ENCODE assay signal across 17 cellular contexts in genomic region chr3:150740733-150741496, GRCh38. TPM values are rescaled to one million over a fixed set of nuclear protein-coding genes. Genes with fewer than 3 reads are reported as not detected.
DNase-seq lines count a peak whose midpoint lies in the region; ATAC-seq and TF ChIP-seq lines count a peak whose summit lies in the region.
"Had no signal": no experiment of that assay in that cellular context is flagged by ENCODE, and none has a peak within 500 bp of the region (broad histone marks: within the 10 kb centered on the region; RNA-seq: fewer than 3 reads in every experiment).

No MANE protein-coding gene starts in this region.

- H3K79me2 ChIP-seq in OCI-LY1 (ENCODE audit: insufficient read depth, low read length): peaks cover 27% of the 10 kb centered on the region

- H3K27me3 Mint-ChIP-seq in activated naive CD4-positive, alpha-beta T cell treated with anti-CD3 and anti-CD28 coated beads for 36 hours (ENCODE audit: low read depth): no peaks in the 10 kb centered on the region
- no peaks in the 10 kb centered on the region for H3K27me3 Mint-ChIP-seq in activated naive CD8-positive, alpha-beta T cell treated with anti-CD3 and anti-CD28 coated beads, Interleukin-2, amount 50 U/mL, for 24 hours

- peaks cover 97% of the 10 kb centered on the region for H3K4me1 Mint-ChIP-seq in activated naive CD4-positive, alpha-beta T cell treated with anti-CD3 and anti-CD28 coated beads for 36 hours (ENCODE audit: low read depth)
- H3K4me1 Mint-ChIP-seq in activated naive CD8-positive, alpha-beta T cell treated with anti-CD3 and anti-CD28 coated beads, Interleukin-2, amount 50 U/mL, for 24 hours: peaks cover 97% of the 10 kb centered on the region

- no peak for TF ChIP-seq CTCF in OCI-LY1 (IDR thresholded peaks at IDR 0.05; ENCODE audit: low read length)

- H3K4me1 ChIP-seq in OCI-LY1 (ENCODE audit: insufficient read depth, low read length, severe bottlenecking): peaks cover 86% of the 10 kb centered on the region

- peak overlapping the region; percentile 87 for H3K27ac ChIP-seq in OCI-LY1 (ENCODE audit: low read depth, low read length, poor library complexity, severe bottlenecking)
- H3K27ac ChIP-seq: GM23248 had no signal

- H3F3A ChIP-seq in OCI-LY1 (ENCODE audit: insufficient read depth, low read length): no peaks in the 10 kb centered on the region; the same call in 1 of the 2 replicates

- H3K27me3 ChIP-seq in OCI-LY1 (ENCODE audit: insufficient read depth, low read length): no peaks in the 10 kb centered on the region

- H3K36me3 Mint-ChIP-seq in activated naive CD4-positive, alpha-beta T cell treated with anti-CD3 and anti-CD28 coated beads for 36 hours (ENCODE audit: low read depth): peaks cover 45% of the 10 kb centered on the region
- H3K36me3 Mint-ChIP-seq in activated naive CD8-positive, alpha-beta T cell treated with anti-CD3 and anti-CD28 coated beads, Interleukin-2, amount 50 U/mL, for 24 hours (ENCODE audit: low read depth): peaks cover 62% of the 10 kb centered on the region

- CTCF ChIA-PET in activated naive CD4-positive, alpha-beta T cell treated with anti-CD3 and anti-CD28 coated beads for 36 hours (lab: Charles Lee): interaction anchor here (0.7 to 1.0 kb wide), 4 partner anchors 21 to 124 kb away, joined by 3 to 4 read pairs (median 3); no protein-coding TSS in a partner anchor

- H3K9me2 ChIP-seq in OCI-LY1 (ENCODE audit: low read depth, low read length): no peaks in the 10 kb centered on the region

- H4K20me1 ChIP-seq in OCI-LY1 (ENCODE audit: insufficient read depth, low read length): no peaks in the 10 kb centered on the region

- no peak overlapping the region for H3K4me2 ChIP-seq in OCI-LY1 (ENCODE audit: low read length)

- no peak overlapping the region; the same call in 1 of the 2 replicates for H3K9ac ChIP-seq in OCI-LY1 (ENCODE audit: low read length)
- H3K9ac ChIP-seq: GM23248 had no signal

- H2AFZ ChIP-seq in OCI-LY1 (ENCODE audit: low read length): no peak overlapping the region
- H2AFZ ChIP-seq: GM23248 had no signal

- ATAC-seq in activated naive CD8-positive, alpha-beta T cell treated with anti-CD3 and anti-CD28 coated beads, Interleukin-2, amount 50 U/mL, for 24 hours: peak; percentile 59
- no peak for ATAC-seq in GM18502 (IDR thresholded peaks at IDR 0.05; ENCODE audit: poor library complexity, unreplicated experiment)
- ATAC-seq: Panc1 had no signal

- no peaks in the 10 kb centered on the region for H3K9me3 ChIP-seq in OCI-LY1 (ENCODE audit: low read length)

- intact Hi-C loops in activated naive CD4-positive, alpha-beta T cell treated with anti-CD3 and anti-CD28 coated beads for 36 hours (cut with micrococcal nuclease): loop anchor here (1.0 kb wide), 1 partner anchor 10 kb away; no protein-coding TSS in a partner anchor

- peak overlapping the region; percentile 99 for H3K27ac Mint-ChIP-seq in activated naive CD4-positive, alpha-beta T cell treated with anti-CD3 and anti-CD28 coated beads for 36 hours
- H3K27ac Mint-ChIP-seq in activated naive CD8-positive, alpha-beta T cell treated with anti-CD3 and anti-CD28 coated beads, Interleukin-2, amount 50 U/mL, for 24 hours: peak overlapping the region; percentile 100

- peak; percentile 51 for DNase-seq in activated naive CD4-positive, alpha-beta T cell treated with anti-CD3 and anti-CD28 coated beads for 36 hours
- no peak for DNase-seq in activated naive CD4-positive, alpha-beta T cell (lab: John Stamatoyannopoulos, UW)
- DNase-seq in activated naive CD8-positive, alpha-beta T cell treated with anti-CD3 and anti-CD28 coated beads, Interleukin-2, amount 50 U/mL, for 24 hours: peak; percentile 51
- DNase-seq in stimulated activated CD4-positive, alpha-beta T cell treated with anti-CD3 and anti-CD28 coated beads, Interleukin-4, amount 100 ng/mL, for 24 hours: peak; percentile 27
- no peak for DNase-seq in HK-2 (ENCODE audit: unreplicated experiment)
- DNase-seq in mucosa of gallbladder (ENCODE audit: low spot score): no peak
- DNase-seq: Calu3, GM23248, KBM-7, NCI-H1694, NCI-H510A treated with DMSO at 0.1 percent for 48 hours had no signal

- no peak overlapping the region for H3K4me3 Mint-ChIP-seq in activated naive CD4-positive, alpha-beta T cell treated with anti-CD3 and anti-CD28 coated beads for 36 hours
- H3K4me3 Mint-ChIP-seq in activated naive CD8-positive, alpha-beta T cell treated with anti-CD3 and anti-CD28 coated beads, Interleukin-2, amount 50 U/mL, for 24 hours: peak overlapping the region; percentile 76

- H3K36me3 ChIP-seq in OCI-LY1 (ENCODE audit: insufficient read depth, low read length): peaks cover 28% of the 10 kb centered on the region

- no peaks in the 10 kb centered on the region for H3K9me3 Mint-ChIP-seq in activated naive CD4-positive, alpha-beta T cell treated with anti-CD3 and anti-CD28 coated beads for 36 hours
- no peaks in the 10 kb centered on the region for H3K9me3 Mint-ChIP-seq in activated naive CD8-positive, alpha-beta T cell treated with anti-CD3 and anti-CD28 coated beads, Interleukin-2, amount 50 U/mL, for 24 hours

- H3K4me3 ChIP-seq in OCI-LY1 (ENCODE audit: low read depth, low read length, poor library complexity, severe bottlenecking): no peak overlapping the region
- H3K4me3 ChIP-seq: GM23248 had no signal

RNA-seq across cellular contexts. Expression of gene SIAH2, which starts 22.1 kb away (rescaled TPM):
- 10 to 100 TPM; 67.1 to 68.8 TPM for total RNA-seq in activated naive CD4-positive, alpha-beta T cell treated with anti-CD3 and anti-CD28 coated beads for 36 hours
- total RNA-seq in mucosa of gallbladder: 33.7 TPM

RNA-seq across cellular contexts. Expression of gene ERICH6, which starts 37.2 kb away (rescaled TPM):
- not detected for total RNA-seq in activated naive CD4-positive, alpha-beta T cell treated with anti-CD3 and anti-CD28 coated beads for 36 hours
- 0.09 TPM for total RNA-seq in mucosa of gallbladder
- total RNA-seq: Calu3, chondrocyte, glomerular endothelial cell, GM23248, subcutaneous adipose tissue had no signal

Comparison
In these comparisons a context has a peak if more than half of its experiments do, and no peak if none do; other contexts are left out.
1. DNase-seq: peak in activated naive CD4-positive, alpha-beta T cell treated with anti-CD3 and anti-CD28 coated beads for 36 hours (single experiment), activated naive CD8-positive, alpha-beta T cell treated with anti-CD3 and anti-CD28 coated beads, Interleukin-2, amount 50 U/mL, for 24 hours (single experiment) and stimulated activated CD4-positive, alpha-beta T cell treated with anti-CD3 and anti-CD28 coated beads, Interleukin-4, amount 100 ng/mL, for 24 hours (single experiment); none in activated naive CD4-positive, alpha-beta T cell (0 of 4), HK-2 (single experiment) and mucosa of gallbladder (single experiment).